20 cellular contexts compared by ENCODE assay signal in genomic region chr12:123344086-123344485, GRCh38.
"Had no signal": no experiment of that assay in that cellular context is flagged by ENCODE, and none has a peak within 500 bp of the region (broad histone marks: within the 10 kb centered on the region; RNA-seq: fewer than 3 reads in every experiment).

No MANE protein-coding gene starts in this region.

- DNase-seq: activated CD4-positive, alpha-beta T cell treated with anti-CD3 and anti-CD28 coated beads for 4 hours; activated CD4-positive, alpha-beta T cell treated with anti-CD3 and anti-CD28 coated beads, Interleukin-2, amount 50 U/mL, for 4 hours; activated CD8-positive, alpha-beta memory T cell treated with anti-CD3 and anti-CD28 coated beads for 24 hours; activated naive CD4-positive, alpha-beta T cell treated with anti-CD3 and anti-CD28 coated beads, Interleukin-2, amount 50 U/mL, for 16 hours; activated naive CD8-positive, alpha-beta T cell treated with anti-CD3 and anti-CD28 coated beads, Interleukin-2, amount 10 ng/mL, durations not matched to agents 7 days and 5 days; activated T-cell treated with anti-CD3 and anti-CD28 coated beads, Interleukin-2, amount 50 U/mL, for 48 hours; aorta; Kasumi-1; KBM-7; NCI-H146; NCI-H187 treated with DMSO at 0.1 percent for 48 hours; NCI-H2081 treated with DMSO at 0.1 percent for 48 hours; NCI-H446; NCI-H524; PC-3; SHP77 had no signal

- H3K27me3 Mint-ChIP-seq: activated naive CD8-positive, alpha-beta T cell treated with anti-CD3 and anti-CD28 coated beads, Interleukin-2, amount 10 ng/mL, durations not matched to agents 7 days and 5 days had no signal

- H3K27me3 ChIP-seq: breast epithelium had no signal

- H3K4me1 ChIP-seq: breast epithelium had no signal

- H3K27ac Mint-ChIP-seq: activated naive CD8-positive, alpha-beta T cell treated with anti-CD3 and anti-CD28 coated beads, Interleukin-2, amount 10 ng/mL, durations not matched to agents 7 days and 5 days; T-helper 1 cell treated with Interleukin-12 subunit alpha and Interleukin-12 subunit beta and Interleukin-4 antibody, amounts not matched to agents 30 μg/mL and 1 μg/mL, for 36 hours had no signal

- H3K4me3 Mint-ChIP-seq: activated naive CD8-positive, alpha-beta T cell treated with anti-CD3 and anti-CD28 coated beads, Interleukin-2, amount 10 ng/mL, durations not matched to agents 7 days and 5 days; T-helper 1 cell treated with Interleukin-12 subunit alpha and Interleukin-12 subunit beta and Interleukin-4 antibody, amounts not matched to agents 30 μg/mL and 1 μg/mL, for 36 hours had no signal

- FAIRE-seq: RCC 7860 had no signal

- H3K4me1 Mint-ChIP-seq: activated naive CD8-positive, alpha-beta T cell treated with anti-CD3 and anti-CD28 coated beads, Interleukin-2, amount 10 ng/mL, durations not matched to agents 7 days and 5 days had no signal

- H3K36me3 ChIP-seq: breast epithelium had no signal

- ATAC-seq: activated CD4-positive, CD25-positive, alpha-beta regulatory T cell treated with anti-CD3 and anti-CD28 coated beads, Interleukin-2, amount 50 U/mL, for 24 hours; PC-3 had no signal

- H3K9me3 Mint-ChIP-seq: activated naive CD8-positive, alpha-beta T cell treated with anti-CD3 and anti-CD28 coated beads, Interleukin-2, amount 10 ng/mL, durations not matched to agents 7 days and 5 days; T-helper 1 cell treated with Interleukin-12 subunit alpha and Interleukin-12 subunit beta and Interleukin-4 antibody, amounts not matched to agents 30 μg/mL and 1 μg/mL, for 36 hours had no signal

- H3K27ac ChIP-seq: breast epithelium had no signal

- H3K9me3 ChIP-seq: breast epithelium had no signal

- H3K4me3 ChIP-seq: breast epithelium had no signal
